ENCODE assay signal across 23 cellular contexts in the genomic region with DNA sequence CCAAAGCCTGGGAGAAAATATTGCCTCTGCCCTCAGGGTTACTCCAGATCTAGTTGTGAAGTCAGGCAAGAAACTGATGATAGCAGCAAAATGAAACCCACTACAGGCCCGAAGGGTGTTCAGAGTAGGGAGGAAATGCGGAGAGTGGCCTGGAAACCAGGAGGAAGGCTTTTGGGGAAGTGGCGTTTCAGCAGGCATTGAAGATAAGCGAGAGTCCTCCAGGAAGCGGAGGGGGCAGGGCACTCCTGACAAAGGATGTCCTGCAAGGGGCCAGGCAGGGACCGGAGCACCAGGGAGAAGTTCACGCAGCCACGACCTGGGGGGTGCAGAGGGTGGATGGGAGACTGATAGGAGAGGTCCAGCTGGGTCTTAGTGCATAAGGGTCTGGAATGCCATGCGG. TPM values are rescaled to one million over a fixed set of nuclear protein-coding genes. Genes with fewer than 3 reads are reported as not detected.
A peak's percentile ranks its signal among the peaks of the same experiment; 100 is the strongest.
DNase-seq lines count a peak whose midpoint lies in the region; ATAC-seq and TF ChIP-seq lines count a peak whose summit lies in the region.
"Had no signal": no experiment of that assay in that cellular context is flagged by ENCODE, and none has a peak within 500 bp of the region (broad histone marks: within the 10 kb centered on the region; RNA-seq: fewer than 3 reads in every experiment).

No MANE protein-coding gene starts in this region.

- no peak overlapping the region for H3K4me3 ChIP-seq in mesodermal cell (ENCODE audit: extremely low read depth, insufficient read depth, low read length, poor library complexity, severe bottlenecking)
- H3K4me3 ChIP-seq: hepatocyte, PC-9, uterus had no signal

- DNase-seq in CD14-positive monocyte (ENCODE audit: low spot score) (no peak), MV-4-11 (lab: John Stamatoyannopoulos, UW) (peak; percentile 59), iPS-NIHi11 (ENCODE audit: low spot score) (no peak), G401 (ENCODE audit: low spot score) (no peak), HUDEP-2 (lab: John Stamatoyannopoulos, UW; ENCODE audit: unreplicated experiment in 76 of 76) (no peak)
- DNase-seq: activated CD4-positive, alpha-beta T cell treated with anti-CD3 and anti-CD28 coated beads for 4 hours; activated effector memory CD4-positive, alpha-beta T cell treated with anti-CD3 and anti-CD28 coated beads, Interleukin-2, amount 50 U/mL, for 16 hours; COR-L47; effector memory CD8-positive, alpha-beta T cell; H7; NCI-H1105 treated with DMSO at 0.1 percent for 48 hours; PC-9; T1000; uterus had no signal

- peaks cover 41% of the 10 kb centered on the region for H3K4me1 Mint-ChIP-seq in CD14-positive monocyte
- H3K4me1 Mint-ChIP-seq in dendritic cell treated with granulocyte-macrophage colony-stimulating factor and Interleukin-4, amounts not matched to agents 40 ng/mL and 50 ng/mL, for 4 days (ENCODE audit: low read depth) = peaks cover 41% of the 10 kb centered on the region
- H3K4me1 Mint-ChIP-seq in activated T-helper 17 cell treated with anti-CD3 and anti-CD28 coated beads, Interleukin-2, amount 50 U/mL, for 72 hours = no peaks in the 10 kb centered on the region

- TF ChIP-seq CTCF in CD14-positive monocyte (IDR thresholded peaks at IDR 0.05) = no peak

- in situ Hi-C loops in G401 (cut with HindIII; ENCODE audit: low sequenced_read_pairs) = no loop called here

- ATAC-seq in activated T-helper 17 cell treated with anti-CD3 and anti-CD28 coated beads, Interleukin-2, amount 50 U/mL, for 72 hours (replicated peaks) = no peak
- ATAC-seq: effector memory CD8-positive, alpha-beta T cell had no signal

- intact Hi-C loops in CD14-positive monocyte (cut with micrococcal nuclease) = no loop called here
- intact Hi-C loops in dendritic cell treated with granulocyte-macrophage colony-stimulating factor and Interleukin-4, amounts not matched to agents 40 ng/mL and 50 ng/mL, for 4 days (cut with micrococcal nuclease) = no loop called here

- no peaks in the 10 kb centered on the region for H3K4me1 ChIP-seq in mesodermal cell (ENCODE audit: control insufficient read depth, insufficient read depth, low read length, poor library complexity, severe bottlenecking)
- H3K4me1 ChIP-seq: uterus had no signal

- H3K9me3 Mint-ChIP-seq in CD14-positive monocyte = peaks cover 0 to 7% (median 0%) of the 10 kb centered on the region in 7 donors
- H3K9me3 Mint-ChIP-seq in dendritic cell treated with granulocyte-macrophage colony-stimulating factor and Interleukin-4, amounts not matched to agents 40 ng/mL and 50 ng/mL, for 4 days = no peaks in the 10 kb centered on the region
- H3K9me3 Mint-ChIP-seq in activated T-helper 17 cell treated with anti-CD3 and anti-CD28 coated beads, Interleukin-2, amount 50 U/mL, for 72 hours = no peaks in the 10 kb centered on the region
- H3K9me3 Mint-ChIP-seq: central memory CD8-positive, alpha-beta T cell; effector memory CD8-positive, alpha-beta T cell had no signal

- H3K4me3 Mint-ChIP-seq in CD14-positive monocyte = peak overlapping the region in 1 of 2 donors; percentile 79
- no peak overlapping the region for H3K4me3 Mint-ChIP-seq in dendritic cell treated with granulocyte-macrophage colony-stimulating factor and Interleukin-4, amounts not matched to agents 40 ng/mL and 50 ng/mL, for 4 days
- no peak overlapping the region for H3K4me3 Mint-ChIP-seq in activated T-helper 17 cell treated with anti-CD3 and anti-CD28 coated beads, Interleukin-2, amount 50 U/mL, for 72 hours
- H3K4me3 Mint-ChIP-seq: central memory CD8-positive, alpha-beta T cell; effector memory CD8-positive, alpha-beta T cell had no signal

- no peaks in the 10 kb centered on the region for H3K36me3 ChIP-seq in mesodermal cell (ENCODE audit: control insufficient read depth, insufficient read depth, low read length)
- H3K36me3 ChIP-seq: uterus had no signal

- no peaks in the 10 kb centered on the region for H3K36me3 Mint-ChIP-seq in CD14-positive monocyte
- no peaks in the 10 kb centered on the region for H3K36me3 Mint-ChIP-seq in dendritic cell treated with granulocyte-macrophage colony-stimulating factor and Interleukin-4, amounts not matched to agents 40 ng/mL and 50 ng/mL, for 4 days (ENCODE audit: low read depth)
- no peaks in the 10 kb centered on the region for H3K36me3 Mint-ChIP-seq in activated T-helper 17 cell treated with anti-CD3 and anti-CD28 coated beads, Interleukin-2, amount 50 U/mL, for 72 hours (ENCODE audit: low read depth)

- 61 to 74% methylated on average over 9 of the region's 9 CpGs for WGBS in mesodermal cell (ENCODE audit: insufficient coverage in 2 of 2), 2 experiments

- peaks cover 5% of the 10 kb centered on the region for H3K9me3 ChIP-seq in mesodermal cell (ENCODE audit: control insufficient read depth, low read length)
- H3K9me3 ChIP-seq: uterus had no signal

- H3K27ac ChIP-seq in mesodermal cell (ENCODE audit: low read depth, low read length, severe bottlenecking) = peak overlapping the region; percentile 6
- H3K27ac ChIP-seq: hepatocyte, PC-9, uterus had no signal

- peaks cover 1 to 3% (median 2%) of the 10 kb centered on the region in 3 donors for H3K27me3 Mint-ChIP-seq in CD14-positive monocyte (ENCODE audit: low read depth in 3 of 3)
- peaks cover 1% of the 10 kb centered on the region for H3K27me3 Mint-ChIP-seq in dendritic cell treated with granulocyte-macrophage colony-stimulating factor and Interleukin-4, amounts not matched to agents 40 ng/mL and 50 ng/mL, for 4 days
- H3K27me3 Mint-ChIP-seq in activated T-helper 17 cell treated with anti-CD3 and anti-CD28 coated beads, Interleukin-2, amount 50 U/mL, for 72 hours = no peaks in the 10 kb centered on the region

- peak overlapping the region in 5 of 7 donors; percentile 1 to 76 (median 70) for H3K27ac Mint-ChIP-seq in CD14-positive monocyte
- H3K27ac Mint-ChIP-seq in dendritic cell treated with granulocyte-macrophage colony-stimulating factor and Interleukin-4, amounts not matched to agents 40 ng/mL and 50 ng/mL, for 4 days = peak overlapping the region; percentile 33
- no peak overlapping the region for H3K27ac Mint-ChIP-seq in activated T-helper 17 cell treated with anti-CD3 and anti-CD28 coated beads, Interleukin-2, amount 50 U/mL, for 72 hours
- H3K27ac Mint-ChIP-seq: effector memory CD8-positive, alpha-beta T cell had no signal

RNA-seq across cellular contexts. Expression of a gene that starts 7.8 kb away (rescaled TPM):
- not detected for polyA plus RNA-seq in CD14-positive monocyte
- not detected for polyA plus RNA-seq in mesodermal cell (2013, experiment 1 of 2)
- polyA plus RNA-seq in mesodermal cell (2013, experiment 2 of 2) = not detected
- not detected in 2 replicates for total RNA-seq in G401 (2014; rRNA removed; shearing (Covaris generic))
- total RNA-seq in activated T-helper 17 cell treated with anti-CD3 and anti-CD28 coated beads, Interleukin-2, amount 50 U/mL, for 72 hours = not detected
- total RNA-seq: Daoy, hepatocyte, kidney epithelial cell, omental fat pad, PC-9, SK-MEL-5, uterus had no signal
- polyA plus RNA-seq: hepatocyte had no signal
